ENCODE assay signal across 27 cellular contexts in the genomic region with DNA sequence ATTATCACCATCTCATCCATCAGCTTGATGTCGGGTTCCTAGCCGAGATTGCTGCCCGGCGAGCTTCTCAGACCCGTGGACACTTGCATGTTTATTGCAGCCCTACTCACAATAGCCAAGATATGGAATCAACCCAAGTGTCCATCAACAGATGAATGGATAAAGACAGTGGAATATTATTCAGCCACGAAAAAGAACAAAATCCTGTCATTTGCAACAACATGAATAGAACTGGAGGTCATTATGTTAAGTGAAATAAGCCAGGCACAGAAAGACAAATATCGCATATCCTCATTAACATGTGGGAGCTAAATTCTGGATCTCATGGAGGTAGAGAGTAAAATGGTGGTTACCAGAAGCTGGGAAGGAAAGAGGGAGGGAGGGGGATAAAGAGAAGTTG.
"Had no signal": no experiment of that assay in that cellular context is flagged by ENCODE, and none has a peak within 500 bp of the region (broad histone marks: within the 10 kb centered on the region; RNA-seq: fewer than 3 reads in every experiment).

No MANE protein-coding gene starts in this region.

- H3K9me3 ChIP-seq: stomach, suprapubic skin, testis, thoracic aorta, thyroid gland, tibial artery, tibial nerve, transverse colon, upper lobe of left lung, upper lobe of right lung, uterus, vagina had no signal

- FAIRE-seq: urothelium cell line had no signal

- H3K27me3 ChIP-seq: stomach, suprapubic skin, testis, thyroid gland, tibial nerve, upper lobe of left lung, upper lobe of right lung, uterus, vagina had no signal

- H3K27ac ChIP-seq: stomach, suprapubic skin, testis, thoracic aorta, thyroid gland, tibial artery, tibial nerve, transverse colon, upper lobe of left lung, upper lobe of right lung, uterus, vagina had no signal

- ATAC-seq: stimulated activated effector memory CD8-positive, alpha-beta T cell treated with anti-CD3 and anti-CD28 coated beads, Interleukin-12 subunit alpha, Interleukin-12 subunit beta, amount 100 ng/mL, for 72 hours; stimulated activated memory B cell treated with anti-CD40 and anti-IgM and Interleukin-4, amounts not matched to agents 10 μg/mL and 1 μg/mL and 100 μg/mL, for 72 hours; stimulated activated naive B cell treated with anti-CD40 and anti-IgM and Interleukin-4, amounts not matched to agents 10 μg/mL and 1 μg/mL and 100 μg/mL, for 72 hours; stimulated activated naive CD8-positive, alpha-beta T cell treated with anti-CD3 and anti-CD28 coated beads, Interleukin-15, amount 100 ng/mL, for 72 hours; stimulated activated naive CD8-positive, alpha-beta T cell treated with anti-CD3 and anti-CD28 coated beads, Interleukin-15, Interleukin-2, amounts not matched to agents 100 U/mL and 50 U/mL, for 24 hours; upper lobe of right lung had no signal

- DNase-seq: stimulated activated CD4-positive, alpha-beta T cell treated with anti-CD3 and anti-CD28 coated beads, Interleukin-2, amount 100 ng/mL, for 48 hours; stimulated activated CD4-positive, alpha-beta T cell treated with anti-CD3 and anti-CD28 coated beads, Interleukin-4, amount 100 ng/mL, for 1 hour; stimulated activated CD4-positive, alpha-beta T cell treated with anti-CD3 and anti-CD28 coated beads, Interleukin-4, amount 100 ng/mL, for 24 hours; stimulated activated CD4-positive, alpha-beta T cell treated with anti-CD3 and anti-CD28 coated beads, Interleukin-4, amount 100 ng/mL, for 4 hours; stimulated activated CD8-positive, alpha-beta memory T cell treated with anti-CD3 and anti-CD28 coated beads, Interleukin-4, amount 100 ng/mL, for 48 hours; stimulated activated naive B cell treated with anti-CD40 and anti-IgM and Interleukin-4, amounts not matched to agents 10 μg/mL and 1 μg/mL and 100 μg/mL, for 72 hours; stimulated activated naive CD4-positive, alpha-beta T cell; stimulated activated naive CD4-positive, alpha-beta T cell treated with Interleukin-2 at 50 U/mL for 16 hours; stimulated activated naive CD8-positive, alpha-beta T cell treated with anti-CD3 and anti-CD28 coated beads, Interleukin-15, amount 100 ng/mL, for 72 hours; stimulated activated naive CD8-positive, alpha-beta T cell treated with anti-CD3 and anti-CD28 coated beads, Interleukin-15, Interleukin-2, amounts not matched to agents 100 U/mL and 50 U/mL, for 24 hours; stomach; substantia nigra; testis; thyroid gland; tibial artery; transverse colon; trophoblast cell; upper lobe of left lung; upper lobe of right lung; uterus had no signal

- H3K4me1 ChIP-seq: suprapubic skin, testis, thyroid gland, tibial artery, tibial nerve, transverse colon, upper lobe of left lung, upper lobe of right lung, uterus, vagina had no signal

- H3K4me3 ChIP-seq: stomach, suprapubic skin, testis, thoracic aorta, thyroid gland, tibial artery, tibial nerve, transverse colon, upper lobe of left lung, upper lobe of right lung, uterus, vagina had no signal

- H3K36me3 ChIP-seq: stomach, suprapubic skin, thoracic aorta, thyroid gland, tibial artery, tibial nerve, transverse colon, upper lobe of left lung, upper lobe of right lung, uterus, vagina had no signal
